Comparison of ENCODE assay signal across 21 cellular contexts in the genomic region with DNA sequence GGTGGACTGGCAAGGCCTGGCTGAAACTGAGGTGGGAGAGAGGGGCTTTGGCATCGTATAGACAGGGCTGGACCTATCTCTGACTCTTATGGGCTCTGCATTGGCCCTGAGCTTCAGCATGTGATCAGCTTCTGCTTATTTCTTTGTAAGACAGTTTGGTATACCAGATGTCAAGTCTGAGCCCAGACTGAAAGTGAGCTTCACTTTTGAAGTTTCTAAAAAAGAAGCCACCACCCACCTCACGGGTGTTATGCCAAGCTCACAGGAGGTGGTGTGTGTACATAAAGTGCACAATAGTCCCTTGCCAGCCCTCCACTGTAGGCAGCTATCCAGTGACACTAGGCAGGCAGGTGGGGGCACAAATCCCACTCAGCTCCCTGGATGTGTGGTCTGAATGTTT.
"Had no signal": no experiment of that assay in that cellular context is flagged by ENCODE, and none has a peak within 500 bp of the region (broad histone marks: within the 10 kb centered on the region; RNA-seq: fewer than 3 reads in every experiment).

No MANE protein-coding gene starts in this region.

- H3K4me3 ChIP-seq: Peyer's patch, SJCRH30 had no signal

- ATAC-seq: activated CD8-positive, alpha-beta T cell treated with anti-CD3 and anti-CD28 coated beads for 36 hours; activated T-cell treated with anti-CD3 and anti-CD28 coated beads, Interleukin-2, amount 50 U/mL, for 72 hours had no signal

- H3K36me3 Mint-ChIP-seq: activated naive CD8-positive, alpha-beta T cell treated with anti-CD3 and anti-CD28 coated beads for 36 hours had no signal

- DNase-seq: activated CD4-positive, alpha-beta T cell treated with anti-CD3 and anti-CD28 coated beads for 4 hours; activated CD8-positive, alpha-beta memory T cell treated with anti-CD3 and anti-CD28 coated beads, Interleukin-2, amount 50 U/mL, for 4 hours; activated CD8-positive, alpha-beta T cell treated with anti-CD3 and anti-CD28 coated beads for 36 hours; activated naive CD4-positive, alpha-beta T cell treated with Interleukin-2 at 50 U/mL for 16 hours; activated naive CD8-positive, alpha-beta T cell treated with anti-CD3 and anti-CD28 coated beads for 36 hours; activated T-cell treated with anti-CD3 and anti-CD28 coated beads, Interleukin-2, amount 50 U/mL, for 72 hours; brain microvascular endothelial cell; cerebellar nuclear complex; NCI-H1048; NCI-H1930; NCI-H2171; NCI-H526; NCI-H774; Peyer's patch; Right ventricle myocardium superior; SK-N-SH; T-helper 1 cell had no signal

- H3K27me3 ChIP-seq: brain microvascular endothelial cell, Peyer's patch, SJCRH30 had no signal

- H3K4me1 Mint-ChIP-seq: activated naive CD8-positive, alpha-beta T cell treated with anti-CD3 and anti-CD28 coated beads for 36 hours had no signal

- H3K36me3 ChIP-seq: brain microvascular endothelial cell, Peyer's patch, SJCRH30, WERI-Rb-1 had no signal

- FAIRE-seq: colon had no signal

- H3K27me3 Mint-ChIP-seq: activated CD8-positive, alpha-beta T cell treated with anti-CD3 and anti-CD28 coated beads for 36 hours had no signal

- H3K27ac Mint-ChIP-seq: activated CD8-positive, alpha-beta T cell treated with anti-CD3 and anti-CD28 coated beads for 36 hours; activated naive CD8-positive, alpha-beta T cell treated with anti-CD3 and anti-CD28 coated beads for 36 hours; activated T-cell treated with anti-CD3 and anti-CD28 coated beads, Interleukin-2, amount 50 U/mL, for 72 hours had no signal

- H3K27ac ChIP-seq: brain microvascular endothelial cell, Peyer's patch, RWPE1, SJCRH30, WERI-Rb-1 had no signal

- H3K9me3 ChIP-seq: Peyer's patch, SK-N-SH had no signal

- H3K4me1 ChIP-seq: Peyer's patch had no signal

- H3K9ac ChIP-seq: SK-N-SH had no signal

- H3K4me3 Mint-ChIP-seq: activated CD8-positive, alpha-beta T cell treated with anti-CD3 and anti-CD28 coated beads for 36 hours; activated naive CD8-positive, alpha-beta T cell treated with anti-CD3 and anti-CD28 coated beads for 36 hours; activated T-cell treated with anti-CD3 and anti-CD28 coated beads, Interleukin-2, amount 50 U/mL, for 72 hours had no signal

- H3K4me2 ChIP-seq: SK-N-SH had no signal
